In genomic region chr6:108260126-108260808, GRCh38 we compare ENCODE assay signal across 8 cellular contexts. TPM values are rescaled to one million over a fixed set of nuclear protein-coding genes. Genes with fewer than 3 reads are reported as not detected.
DNase-seq lines count a peak whose midpoint lies in the region; ATAC-seq and TF ChIP-seq lines count a peak whose summit lies in the region.

No MANE protein-coding gene starts in this region.

- ATAC-seq in HG02870 (IDR thresholded peaks at IDR 0.05; ENCODE audit: unreplicated experiment) = peak; percentile 2
- ATAC-seq in activated T-cell treated with anti-CD3 and anti-CD28 coated beads, Interleukin-2, amount 50 U/mL, for 72 hours (replicated peaks in 1 of 2) = peak in 1 of 2 donors; percentile 7
- peak in 1 of 2 donors; percentile 5 for ATAC-seq in natural killer cell treated with Interleukin-12 subunit alpha and Interleukin-12 subunit beta and Interleukin-15 and Interleukin-18, amount 100 ng/mL, for 72 hours

- intact Hi-C loops in vagina (cut with DNase I) = no loop called here

- TF ChIP-seq POLR2A in vagina (IDR thresholded peaks at IDR 0.05) = peak in 1 of 2 donors; percentile 20

- peaks cover 28% of the 10 kb centered on the region for H3K4me1 Mint-ChIP-seq in activated T-cell treated with anti-CD3 and anti-CD28 coated beads, Interleukin-2, amount 50 U/mL, for 72 hours (ENCODE audit: low read depth)
- peaks cover 10 to 14% of the 10 kb centered on the region in 2 donors for H3K4me1 Mint-ChIP-seq in natural killer cell treated with Interleukin-12 subunit alpha and Interleukin-12 subunit beta and Interleukin-15 and Interleukin-18, amount 100 ng/mL, for 72 hours (ENCODE audit: low read depth in 2 of 2)

- H3K4me3 ChIP-seq in foreskin fibroblast (ENCODE audit: low read depth in 1 of 2, low read length in 2 of 2) (peak overlapping the region; percentile 80 to 90), vagina (peak overlapping the region; percentile 80 to 81)

- H3K9me3 ChIP-seq in vagina = no peaks in the 10 kb centered on the region

- no peaks in the 10 kb centered on the region for H3K36me3 Mint-ChIP-seq in activated T-cell treated with anti-CD3 and anti-CD28 coated beads, Interleukin-2, amount 50 U/mL, for 72 hours (ENCODE audit: insufficient read depth in 2 of 2)
- no peaks in the 10 kb centered on the region for H3K36me3 Mint-ChIP-seq in natural killer cell treated with Interleukin-12 subunit alpha and Interleukin-12 subunit beta and Interleukin-15 and Interleukin-18, amount 100 ng/mL, for 72 hours

- H3K4me3 Mint-ChIP-seq in activated T-cell treated with anti-CD3 and anti-CD28 coated beads, Interleukin-2, amount 50 U/mL, for 72 hours = peak overlapping the region; percentile 90 to 92
- peak overlapping the region; percentile 89 for H3K4me3 Mint-ChIP-seq in natural killer cell treated with Interleukin-12 subunit alpha and Interleukin-12 subunit beta and Interleukin-15 and Interleukin-18, amount 100 ng/mL, for 72 hours

- peak overlapping the region; percentile 69 for H3K27ac Mint-ChIP-seq in activated T-cell treated with anti-CD3 and anti-CD28 coated beads, Interleukin-2, amount 50 U/mL, for 72 hours
- peak overlapping the region; percentile 88 to 94 for H3K27ac Mint-ChIP-seq in natural killer cell treated with Interleukin-12 subunit alpha and Interleukin-12 subunit beta and Interleukin-15 and Interleukin-18, amount 100 ng/mL, for 72 hours

- TF ChIP-seq CTCF in foreskin fibroblast (IDR thresholded peaks at IDR 0.05; ENCODE audit: low read depth, low read length) (no peak), vagina (IDR thresholded peaks at IDR 0.05) (no peak)

- H3K36me3 ChIP-seq in vagina = no peaks in the 10 kb centered on the region

- H3K4me1 ChIP-seq in vagina = peaks cover 48% of the 10 kb centered on the region

- H3K27me3 Mint-ChIP-seq in activated T-cell treated with anti-CD3 and anti-CD28 coated beads, Interleukin-2, amount 50 U/mL, for 72 hours (ENCODE audit: low read depth) = no peaks in the 10 kb centered on the region
- no peaks in the 10 kb centered on the region for H3K27me3 Mint-ChIP-seq in natural killer cell treated with Interleukin-12 subunit alpha and Interleukin-12 subunit beta and Interleukin-15 and Interleukin-18, amount 100 ng/mL, for 72 hours

- peak overlapping the region; percentile 98 for H3K27ac ChIP-seq in vagina

- no peaks in the 10 kb centered on the region for H3K27me3 ChIP-seq in vagina

- peak; percentile 12 for DNase-seq in activated CD4-positive, alpha-beta T cell treated with anti-CD3 and anti-CD28 coated beads for 1 hour
- DNase-seq in activated CD4-positive, alpha-beta T cell treated with anti-CD3 and anti-CD28 coated beads, Interleukin-2, amount 50 U/mL, for 4 hours = no peak
- DNase-seq in NCI-H526 treated with DMSO at 0.1 percent for 48 hours (lab: John Stamatoyannopoulos, UW) (peak; percentile 54), foreskin fibroblast (peak; percentile 26 to 59), vagina (ENCODE audit: extremely low spot score in 2 of 2) (peak in 1 of 2 donors; percentile 90)
- DNase-seq in activated T-cell treated with anti-CD3 and anti-CD28 coated beads, Interleukin-2, amount 50 U/mL, for 72 hours = peak; percentile 20 to 27
- DNase-seq in natural killer cell treated with Interleukin-12 subunit alpha and Interleukin-12 subunit beta and Interleukin-15 and Interleukin-18, amount 100 ng/mL, for 72 hours (ENCODE audit: low spot score) = no peak

- H3K9me3 Mint-ChIP-seq in activated T-cell treated with anti-CD3 and anti-CD28 coated beads, Interleukin-2, amount 50 U/mL, for 72 hours = no peaks in the 10 kb centered on the region
- no peaks in the 10 kb centered on the region for H3K9me3 Mint-ChIP-seq in natural killer cell treated with Interleukin-12 subunit alpha and Interleukin-12 subunit beta and Interleukin-15 and Interleukin-18, amount 100 ng/mL, for 72 hours

RNA-seq across cellular contexts. Expression of gene SNX3, which starts 0.6 kb away (rescaled TPM):
- total RNA-seq in activated T-cell treated with anti-CD3 and anti-CD28 coated beads, Interleukin-2, amount 50 U/mL, for 72 hours = 10 to 100 TPM; 58.7 to 61.4 TPM
- total RNA-seq in natural killer cell treated with Interleukin-12 subunit alpha and Interleukin-12 subunit beta and Interleukin-15 and Interleukin-18, amount 100 ng/mL, for 72 hours = 10 to 100 TPM; 40.8 to 76.6 TPM
- total RNA-seq in vagina = 123 TPM

RNA-seq across cellular contexts. Expression of gene AFG1L, which starts 34.6 kb away (rescaled TPM):
- 1 to 10 TPM; 5.9 to 7.2 TPM for total RNA-seq in activated T-cell treated with anti-CD3 and anti-CD28 coated beads, Interleukin-2, amount 50 U/mL, for 72 hours
- 1 to 10 TPM; 4.6 to 5.0 TPM for total RNA-seq in natural killer cell treated with Interleukin-12 subunit alpha and Interleukin-12 subunit beta and Interleukin-15 and Interleukin-18, amount 100 ng/mL, for 72 hours
- 3.7 TPM for total RNA-seq in vagina

Comparison
In these comparisons a context has a peak if more than half of its experiments do, and no peak if none do; other contexts are left out.
1. DNase-seq: peak in activated CD4-positive, alpha-beta T cell treated with anti-CD3 and anti-CD28 coated beads for 1 hour (single experiment), NCI-H526 treated with DMSO at 0.1 percent for 48 hours (single experiment), activated T-cell treated with anti-CD3 and anti-CD28 coated beads, Interleukin-2, amount 50 U/mL, for 72 hours (2 of 2) and foreskin fibroblast (2 of 2); none in activated CD4-positive, alpha-beta T cell treated with anti-CD3 and anti-CD28 coated beads, Interleukin-2, amount 50 U/mL, for 4 hours (0 of 2) and natural killer cell treated with Interleukin-12 subunit alpha and Interleukin-12 subunit beta and Interleukin-15 and Interleukin-18, amount 100 ng/mL, for 72 hours (single experiment).